ENCODE assay signal across 3 cellular contexts in genomic region chr17:40779181-40779909, GRCh38.
TF ChIP-seq lines count a peak whose summit lies in the region.

No MANE protein-coding gene starts in this region.

TF ChIP-seq in A549, 52 proteins besides CTCF, POLR2A, EP300 and RAD21:
- TF ChIP-seq, protein P1, sequence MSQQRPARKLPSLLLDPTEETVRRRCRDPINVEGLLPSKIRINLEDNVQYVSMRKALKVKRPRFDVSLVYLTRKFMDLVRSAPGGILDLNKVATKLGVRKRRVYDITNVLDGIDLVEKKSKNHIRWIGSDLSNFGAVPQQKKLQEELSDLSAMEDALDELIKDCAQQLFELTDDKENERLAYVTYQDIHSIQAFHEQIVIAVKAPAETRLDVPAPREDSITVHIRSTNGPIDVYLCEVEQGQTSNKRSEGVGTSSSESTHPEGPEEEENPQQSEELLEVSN (IDR thresholded peaks at IDR 0.05; ENCODE audit: borderline replicate concordance, low read depth) = peak; percentile 41; the same call in 1 of the 2 replicates
- TF ChIP-seq RNF2 (IDR thresholded peaks at IDR 0.05; ENCODE audit: borderline replicate concordance, low read depth) (peak; percentile 94; the same call in 1 of the 2 replicates), MAX (IDR thresholded peaks at IDR 0.05) (peak; percentile 54), NR3C1 (IDR thresholded peaks at IDR 0.05) (no peak), CBX8 (IDR thresholded peaks at IDR 0.05) (peak; percentile 60)
- TF ChIP-seq, protein P2, sequence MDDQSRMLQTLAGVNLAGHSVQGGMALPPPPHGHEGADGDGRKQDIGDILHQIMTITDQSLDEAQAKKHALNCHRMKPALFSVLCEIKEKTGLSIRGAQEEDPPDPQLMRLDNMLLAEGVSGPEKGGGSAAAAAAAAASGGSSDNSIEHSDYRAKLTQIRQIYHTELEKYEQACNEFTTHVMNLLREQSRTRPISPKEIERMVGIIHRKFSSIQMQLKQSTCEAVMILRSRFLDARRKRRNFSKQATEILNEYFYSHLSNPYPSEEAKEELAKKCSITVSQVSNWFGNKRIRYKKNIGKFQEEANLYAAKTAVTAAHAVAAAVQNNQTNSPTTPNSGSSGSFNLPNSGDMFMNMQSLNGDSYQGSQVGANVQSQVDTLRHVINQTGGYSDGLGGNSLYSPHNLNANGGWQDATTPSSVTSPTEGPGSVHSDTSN (IDR thresholded peaks at IDR 0.05) = no peak
TF ChIP-seq in A549: peak in this region for 4.

TF ChIP-seq in HEK293T, 16 proteins besides CTCF, POLR2A, EP300 and RAD21:
- TF ChIP-seq HDGF (IDR thresholded peaks at IDR 0.05; ENCODE audit: borderline replicate concordance) = no peak
- no peak for TF ChIP-seq ARNT (IDR thresholded peaks at IDR 0.05)
- no peak for TF ChIP-seq ELF4 (IDR thresholded peaks at IDR 0.05)
- TF ChIP-seq SUZ12 (IDR thresholded peaks at IDR 0.05) = no peak
- no peak for TF ChIP-seq BHLHE40 (IDR thresholded peaks at IDR 0.05; ENCODE audit: borderline replicate concordance)
- no peak for TF ChIP-seq PKNOX1 (IDR thresholded peaks at IDR 0.05)
- TF ChIP-seq LEF1 (IDR thresholded peaks at IDR 0.05; ENCODE audit: borderline replicate concordance) = no peak
- no peak for TF ChIP-seq FOXK2 (IDR thresholded peaks at IDR 0.05)
- no peak for TF ChIP-seq SP1 (IDR thresholded peaks at IDR 0.05)
- no peak for TF ChIP-seq ZNF384 (IDR thresholded peaks at IDR 0.05)
- TF ChIP-seq TARDBP (IDR thresholded peaks at IDR 0.05) = no peak
- no peak for TF ChIP-seq FOXM1 (IDR thresholded peaks at IDR 0.05; ENCODE audit: borderline replicate concordance)

TF ChIP-seq in HepG2, 621 proteins besides CTCF, POLR2A, EP300 and RAD21 (continues in another document):
- TF ChIP-seq MAX (IDR thresholded peaks at IDR 0.05) (0 out of 2 replicates have a peak, but pooled peaks have one; percentile 13), MXD1 (CRISPR knock-in tag; IDR thresholded peaks at IDR 0.05) (0 out of 2 replicates have a peak, but pooled peaks have one; percentile 32), HNRNPLL (IDR thresholded peaks at IDR 0.05; ENCODE audit: low read depth, low read length, poor library complexity, severe bottlenecking) (peak; percentile 61), SALL1 (CRISPR knock-in tag; IDR thresholded peaks at IDR 0.05) (peak; percentile 46; the same call in 1 of the 2 replicates), ZNF883 (CRISPR knock-in tag; IDR thresholded peaks at IDR 0.05; ENCODE audit: not compliant biosample characterization) (peak; percentile 27), ZIK1 (CRISPR knock-in tag; IDR thresholded peaks at IDR 0.05; ENCODE audit: borderline replicate concordance, low read depth) (no peak), ZNF350 (CRISPR knock-in tag; IDR thresholded peaks at IDR 0.05; ENCODE audit: borderline replicate concordance, low read depth) (0 out of 2 replicates have a peak, but pooled peaks have one; percentile 29), GATAD2A (CRISPR knock-in tag; IDR thresholded peaks at IDR 0.05) (0 out of 2 replicates have a peak, but pooled peaks have one; percentile 16), ZNF598 (CRISPR knock-in tag; IDR thresholded peaks at IDR 0.05; ENCODE audit: borderline replicate concordance) (no peak), XRCC5 (optimal IDR thresholded peaks at IDR 0.05; ENCODE audit: low read length) (peak; percentile 33), MTF2 (CRISPR knock-in tag; IDR thresholded peaks at IDR 0.05; ENCODE audit: borderline replicate concordance) (0 out of 2 replicates have a peak, but pooled peaks have one; percentile 63), KDM2A (CRISPR knock-in tag; IDR thresholded peaks at IDR 0.05; ENCODE audit: borderline replicate concordance, low read depth) (peak; percentile 58; the same call in 1 of the 2 replicates), SPEN (CRISPR knock-in tag; IDR thresholded peaks at IDR 0.05; ENCODE audit: low read depth) (no peak), ZSCAN21 (CRISPR knock-in tag; IDR thresholded peaks at IDR 0.05; ENCODE audit: borderline replicate concordance) (no peak), PAXIP1 (CRISPR knock-in tag; conservative IDR thresholded peaks at IDR 0.05) (peak; percentile 17; the same call in 1 of the 2 replicates), ZNF17 (CRISPR knock-in tag; IDR thresholded peaks at IDR 0.05) (no peak), MTA3 (CRISPR knock-in tag; IDR thresholded peaks at IDR 0.05) (no peak), ZNF749 (CRISPR knock-in tag; IDR thresholded peaks at IDR 0.05; ENCODE audit: borderline replicate concordance) (no peak), SIN3B (IDR thresholded peaks at IDR 0.05; ENCODE audit: low read length) (no peak), CAMTA2 (CRISPR knock-in tag; IDR thresholded peaks at IDR 0.05; ENCODE audit: borderline replicate concordance) (no peak), HNF4G (IDR thresholded peaks at IDR 0.05; ENCODE audit: borderline replicate concordance, low read depth, low read length) (no peak), HNF4G (CRISPR knock-in tag; IDR thresholded peaks at IDR 0.05; ENCODE audit: borderline replicate concordance, low read depth) (no peak), ZFX (CRISPR knock-in tag; IDR thresholded peaks at IDR 0.05; ENCODE audit: low read depth) (peak; percentile 39; the same call in 1 of the 2 replicates), TAF1 (CRISPR knock-in tag; IDR thresholded peaks at IDR 0.05) (no peak), HIVEP1 (CRISPR knock-in tag; IDR thresholded peaks at IDR 0.05) (no peak), RFX3 (CRISPR knock-in tag; IDR thresholded peaks at IDR 0.05) (no peak), ARID4A (CRISPR knock-in tag; IDR thresholded peaks at IDR 0.05; ENCODE audit: borderline replicate concordance) (no peak)
- TF ChIP-seq, protein P3, sequence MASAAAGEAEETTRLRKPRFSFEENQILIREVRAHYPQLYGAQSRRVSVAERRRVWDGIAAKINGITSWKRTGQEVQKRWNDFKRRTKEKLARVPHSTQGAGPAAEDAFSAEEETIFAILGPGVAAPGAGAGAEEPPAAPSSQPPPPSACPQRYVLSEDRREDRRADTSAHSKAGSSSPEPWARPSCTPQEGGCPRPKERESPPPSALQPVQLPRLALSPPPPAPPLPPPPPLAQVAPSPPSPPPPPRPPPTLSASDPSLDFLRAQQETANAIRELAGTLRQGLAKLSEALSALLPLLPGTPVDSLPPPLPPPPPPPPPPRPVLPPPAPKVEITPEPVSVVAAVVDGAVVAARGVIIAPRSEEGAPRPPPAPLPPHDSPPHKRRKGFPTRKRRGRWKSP (CRISPR knock-in tag; IDR thresholded peaks at IDR 0.05) = peak; percentile 93; the same call in 1 of the 2 replicates
- TF ChIP-seq, protein P4, sequence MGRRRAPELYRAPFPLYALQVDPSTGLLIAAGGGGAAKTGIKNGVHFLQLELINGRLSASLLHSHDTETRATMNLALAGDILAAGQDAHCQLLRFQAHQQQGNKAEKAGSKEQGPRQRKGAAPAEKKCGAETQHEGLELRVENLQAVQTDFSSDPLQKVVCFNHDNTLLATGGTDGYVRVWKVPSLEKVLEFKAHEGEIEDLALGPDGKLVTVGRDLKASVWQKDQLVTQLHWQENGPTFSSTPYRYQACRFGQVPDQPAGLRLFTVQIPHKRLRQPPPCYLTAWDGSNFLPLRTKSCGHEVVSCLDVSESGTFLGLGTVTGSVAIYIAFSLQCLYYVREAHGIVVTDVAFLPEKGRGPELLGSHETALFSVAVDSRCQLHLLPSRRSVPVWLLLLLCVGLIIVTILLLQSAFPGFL (CRISPR knock-in tag; IDR thresholded peaks at IDR 0.05) = no peak
- TF ChIP-seq, protein P5, sequence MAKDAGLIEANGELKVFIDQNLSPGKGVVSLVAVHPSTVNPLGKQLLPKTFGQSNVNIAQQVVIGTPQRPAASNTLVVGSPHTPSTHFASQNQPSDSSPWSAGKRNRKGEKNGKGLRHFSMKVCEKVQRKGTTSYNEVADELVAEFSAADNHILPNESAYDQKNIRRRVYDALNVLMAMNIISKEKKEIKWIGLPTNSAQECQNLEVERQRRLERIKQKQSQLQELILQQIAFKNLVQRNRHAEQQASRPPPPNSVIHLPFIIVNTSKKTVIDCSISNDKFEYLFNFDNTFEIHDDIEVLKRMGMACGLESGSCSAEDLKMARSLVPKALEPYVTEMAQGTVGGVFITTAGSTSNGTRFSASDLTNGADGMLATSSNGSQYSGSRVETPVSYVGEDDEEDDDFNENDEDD (CRISPR knock-in tag; IDR thresholded peaks at IDR 0.05; ENCODE audit: borderline replicate concordance) = 0 out of 2 replicates have a peak, but pooled peaks have one; percentile 15
- TF ChIP-seq, protein P6, sequence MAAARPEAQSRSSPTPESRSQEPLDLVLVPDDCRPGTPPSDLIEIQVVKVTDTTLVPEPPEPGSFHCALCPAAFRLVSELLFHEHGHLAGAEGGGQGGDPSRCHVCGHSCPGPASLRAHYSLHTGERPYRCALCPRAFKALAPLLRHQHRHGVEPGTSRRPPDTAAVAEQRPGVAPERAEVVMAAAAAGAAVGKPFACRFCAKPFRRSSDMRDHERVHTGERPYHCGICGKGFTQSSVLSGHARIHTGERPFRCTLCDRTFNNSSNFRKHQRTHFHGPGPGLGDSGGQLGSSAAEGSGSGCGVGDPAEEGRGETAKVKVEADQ (CRISPR knock-in tag; IDR thresholded peaks at IDR 0.05; ENCODE audit: borderline replicate concordance) = no peak
- TF ChIP-seq, protein P7, sequence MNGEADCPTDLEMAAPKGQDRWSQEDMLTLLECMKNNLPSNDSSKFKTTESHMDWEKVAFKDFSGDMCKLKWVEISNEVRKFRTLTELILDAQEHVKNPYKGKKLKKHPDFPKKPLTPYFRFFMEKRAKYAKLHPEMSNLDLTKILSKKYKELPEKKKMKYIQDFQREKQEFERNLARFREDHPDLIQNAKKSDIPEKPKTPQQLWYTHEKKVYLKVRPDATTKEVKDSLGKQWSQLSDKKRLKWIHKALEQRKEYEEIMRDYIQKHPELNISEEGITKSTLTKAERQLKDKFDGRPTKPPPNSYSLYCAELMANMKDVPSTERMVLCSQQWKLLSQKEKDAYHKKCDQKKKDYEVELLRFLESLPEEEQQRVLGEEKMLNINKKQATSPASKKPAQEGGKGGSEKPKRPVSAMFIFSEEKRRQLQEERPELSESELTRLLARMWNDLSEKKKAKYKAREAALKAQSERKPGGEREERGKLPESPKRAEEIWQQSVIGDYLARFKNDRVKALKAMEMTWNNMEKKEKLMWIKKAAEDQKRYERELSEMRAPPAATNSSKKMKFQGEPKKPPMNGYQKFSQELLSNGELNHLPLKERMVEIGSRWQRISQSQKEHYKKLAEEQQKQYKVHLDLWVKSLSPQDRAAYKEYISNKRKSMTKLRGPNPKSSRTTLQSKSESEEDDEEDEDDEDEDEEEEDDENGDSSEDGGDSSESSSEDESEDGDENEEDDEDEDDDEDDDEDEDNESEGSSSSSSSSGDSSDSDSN (CRISPR knock-in tag; IDR thresholded peaks at IDR 0.05) = peak; percentile 89
